29 cellular contexts compared by ENCODE assay signal in the genomic region with DNA sequence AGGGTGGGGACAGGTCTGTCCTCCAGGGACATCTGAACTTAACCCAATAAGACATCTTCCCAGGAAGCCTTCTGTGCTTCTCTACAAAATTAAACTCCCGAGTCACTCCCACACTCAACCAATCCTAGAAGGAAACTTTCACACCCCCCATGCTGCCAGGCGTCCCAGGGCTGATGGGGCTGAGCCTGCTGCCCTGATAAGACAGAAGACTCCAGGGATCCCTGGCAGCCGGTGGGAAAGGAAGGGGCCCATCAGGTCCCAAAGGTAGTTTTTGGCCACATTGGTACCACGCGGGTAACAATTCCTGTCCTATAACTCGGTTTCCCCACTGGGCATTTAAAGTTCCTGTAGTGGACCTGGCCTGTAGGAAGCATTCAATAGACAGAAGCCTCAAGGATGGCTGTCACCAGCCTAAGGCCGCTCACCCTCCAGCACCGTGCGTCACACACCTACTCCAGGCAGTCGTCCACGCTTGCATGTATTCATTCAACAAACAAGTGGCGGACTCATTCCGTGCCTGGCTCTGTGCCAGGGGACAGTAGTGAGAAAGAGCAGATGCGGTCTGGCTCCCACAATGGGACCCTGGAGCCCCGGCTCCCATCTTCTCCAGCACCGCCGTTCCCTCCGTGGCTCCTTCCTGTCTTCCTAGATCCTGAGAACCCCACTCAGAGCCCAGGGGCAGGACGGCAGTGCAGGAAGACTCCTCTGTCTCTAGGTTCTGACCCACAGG.
"Had no signal": no experiment of that assay in that cellular context is flagged by ENCODE, and none has a peak within 500 bp of the region (broad histone marks: within the 10 kb centered on the region; RNA-seq: fewer than 3 reads in every experiment).

No MANE protein-coding gene starts in this region.

- H3K27ac ChIP-seq: ascending aorta, body of pancreas, SK-N-MC had no signal

- H3K4me3 ChIP-seq: ascending aorta, body of pancreas, MG63, SK-N-MC had no signal

- H3K27ac Mint-ChIP-seq: activated B cell treated with CpG ODN at 0.5 μM for 24 hours; activated CD4-positive, alpha-beta T cell treated with anti-CD3 and anti-CD28 coated beads, Interleukin-2, amount 10 ng/mL, durations not matched to agents 24 days and 14 days; activated CD8-positive, alpha-beta memory T cell treated with anti-CD3 and anti-CD28 coated beads, Interleukin-2, amount 10 ng/mL, durations not matched to agents 7 days and 5 days; activated naive CD4-positive, alpha-beta T cell treated with anti-CD3 and anti-CD28 coated beads, Interleukin-2, amount 50 U/mL, for 72 hours; activated naive CD8-positive, alpha-beta T cell treated with anti-CD3 and anti-CD28 coated beads, Interleukin-2, amount 50 U/mL, for 24 hours; activated T-cell treated with anti-CD3 and anti-CD28 coated beads, Interleukin-2, amount 50 U/mL, for 24 hours; T-cell had no signal

- H3K4me1 ChIP-seq: ascending aorta, body of pancreas had no signal

- H3K27me3 ChIP-seq: ascending aorta, body of pancreas had no signal

- H3K36me3 Mint-ChIP-seq: activated CD8-positive, alpha-beta memory T cell treated with anti-CD3 and anti-CD28 coated beads, Interleukin-2, amount 10 ng/mL, durations not matched to agents 7 days and 5 days; activated naive CD4-positive, alpha-beta T cell treated with anti-CD3 and anti-CD28 coated beads, Interleukin-2, amount 50 U/mL, for 72 hours; T-cell had no signal

- H3K36me3 ChIP-seq: ascending aorta, MG63 had no signal

- H3K4me3 Mint-ChIP-seq: activated B cell treated with CpG ODN at 0.5 μM for 24 hours; activated CD4-positive, alpha-beta T cell treated with anti-CD3 and anti-CD28 coated beads, Interleukin-2, amount 10 ng/mL, durations not matched to agents 24 days and 14 days; activated CD8-positive, alpha-beta memory T cell treated with anti-CD3 and anti-CD28 coated beads, Interleukin-2, amount 10 ng/mL, durations not matched to agents 7 days and 5 days; activated naive CD8-positive, alpha-beta T cell treated with anti-CD3 and anti-CD28 coated beads, Interleukin-2, amount 50 U/mL, for 24 hours; activated T-cell treated with anti-CD3 and anti-CD28 coated beads, Interleukin-2, amount 50 U/mL, for 24 hours; T-cell had no signal

- H3K9me3 ChIP-seq: body of pancreas, MG63 had no signal

- H3K9me3 Mint-ChIP-seq: activated CD4-positive, alpha-beta T cell treated with anti-CD3 and anti-CD28 coated beads, Interleukin-2, amount 10 ng/mL, durations not matched to agents 24 days and 14 days had no signal

- DNase-seq: activated B cell treated with CpG ODN at 0.5 μM for 24 hours; activated CD4-positive, alpha-beta T cell treated with anti-CD3 and anti-CD28 coated beads for 1 hour; activated CD4-positive, alpha-beta T cell treated with anti-CD3 and anti-CD28 coated beads, Interleukin-2, amount 10 ng/mL, durations not matched to agents 24 days and 14 days; activated CD4-positive, alpha-beta T cell treated with anti-CD3 and anti-CD28 coated beads, Interleukin-2, amount 50 U/mL, for 48 hours; activated effector memory CD4-positive, alpha-beta T cell treated with anti-CD3 and anti-CD28 coated beads, Interleukin-2, amount 50 U/mL, for 16 hours; activated naive CD4-positive, alpha-beta T cell treated with Interleukin-2 at 50 U/mL for 16 hours; activated naive CD8-positive, alpha-beta T cell treated with anti-CD3 and anti-CD28 coated beads, Interleukin-2, amount 50 U/mL, for 24 hours; activated T-cell treated with anti-CD3 and anti-CD28 coated beads, Interleukin-2, amount 50 U/mL, for 24 hours; amniotic stem cell; body of pancreas; central memory CD4-positive, alpha-beta T cell; MG63; MV-4-11; NCI-H1092 treated with DMSO at 0.1 percent for 48 hours; NCI-H1417 treated with DMSO at 0.1 percent for 48 hours; NCI-H1694; NCI-H2029; NCI-H2107; NCI-H2171 treated with DMSO at 0.1 percent for 48 hours; NCI-H226; NCI-H526; NCI-H82; T-cell; T-helper 2 cell; T1000 had no signal

- ATAC-seq: activated CD8-positive, alpha-beta memory T cell treated with anti-CD3 and anti-CD28 coated beads, Interleukin-2, amount 10 ng/mL, durations not matched to agents 7 days and 5 days; activated naive CD4-positive, alpha-beta T cell treated with anti-CD3 and anti-CD28 coated beads, Interleukin-2, amount 50 U/mL, for 72 hours; activated naive CD8-positive, alpha-beta T cell treated with anti-CD3 and anti-CD28 coated beads, Interleukin-2, amount 50 U/mL, for 24 hours; body of pancreas; T-cell had no signal

- H3K4me1 Mint-ChIP-seq: activated B cell treated with CpG ODN at 0.5 μM for 24 hours; activated CD4-positive, alpha-beta T cell treated with anti-CD3 and anti-CD28 coated beads, Interleukin-2, amount 10 ng/mL, durations not matched to agents 24 days and 14 days; activated CD8-positive, alpha-beta memory T cell treated with anti-CD3 and anti-CD28 coated beads, Interleukin-2, amount 10 ng/mL, durations not matched to agents 7 days and 5 days had no signal

- H3K27me3 Mint-ChIP-seq: activated CD4-positive, alpha-beta T cell treated with anti-CD3 and anti-CD28 coated beads, Interleukin-2, amount 10 ng/mL, durations not matched to agents 24 days and 14 days had no signal
